ENCODE assay signal across 17 cellular contexts in the genomic region with DNA sequence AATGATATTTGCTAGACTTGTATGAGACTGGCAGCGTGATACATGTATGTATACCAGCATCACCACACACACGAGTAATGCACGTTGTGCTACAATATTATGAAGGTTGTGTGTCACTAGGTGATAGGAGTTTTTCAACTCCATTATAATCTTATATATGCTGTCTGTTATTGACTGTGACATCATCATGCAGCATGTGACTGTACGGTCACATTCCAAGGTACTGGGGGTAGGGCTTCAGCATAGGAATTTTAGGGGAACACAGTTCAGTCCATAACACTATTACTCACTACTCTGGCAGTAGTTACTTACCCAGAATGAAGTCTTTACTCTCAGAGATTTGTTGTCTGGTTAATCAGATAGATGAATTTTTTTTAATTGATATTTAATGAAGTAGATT.
DNase-seq lines count a peak whose midpoint lies in the region; ATAC-seq, FAIRE-seq and TF ChIP-seq lines count a peak whose summit lies in the region.
"Had no signal": no experiment of that assay in that cellular context is flagged by ENCODE, and none has a peak within 500 bp of the region (broad histone marks: within the 10 kb centered on the region; RNA-seq: fewer than 3 reads in every experiment).

No MANE protein-coding gene starts in this region.

- no TSS peak for BruUV-seq in HepG2 (replicated peaks; lab: Mats Ljungman, UMichigan)

- H2AFZ ChIP-seq in HepG2 (ENCODE audit: low read length): no peak overlapping the region
- H2AFZ ChIP-seq: GM23338 had no signal

- TF ChIP-seq POLR2A in HepG2 (IDR thresholded peaks at IDR 0.05; ENCODE audit: insufficient read depth in 1 of 2, low read depth in 2 of 2, low read length in 2 of 2): no peak
- no peak for TF ChIP-seq POLR2A in right lobe of liver (IDR thresholded peaks at IDR 0.05)

- H3K79me2 ChIP-seq in HepG2 (ENCODE audit: insufficient read depth, low read length): no peaks in the 10 kb centered on the region

- no peak for DNase-seq in HepG2 (ENCODE audit: low spot score)
- no peak for DNase-seq in right lobe of liver
- peak; percentile 7 for DNase-seq in amniotic epithelial cell (ENCODE audit: low read depth)
- DNase-seq in iris pigment epithelial cell (ENCODE audit: low read depth): peak; percentile 34
- DNase-seq in retina: no peak
- DNase-seq: Caco-2; CD8-positive, alpha-beta T cell; DND-41; H9; KBM-7 had no signal

- ATAC-seq in HepG2 (no peak), right lobe of liver (no peak), GM19395 (IDR thresholded peaks at IDR 0.05; ENCODE audit: unreplicated experiment) (no peak), GM21576 (IDR thresholded peaks at IDR 0.05; ENCODE audit: unreplicated experiment) (no peak)
- ATAC-seq: CD8-positive, alpha-beta T cell; GM12878; GM23338 had no signal

- POLR2A ChIA-PET in HepG2 (lab: Yijun Ruan, JAX): no interaction called here

- WGBS in HepG2 (ENCODE audit: low lambda C conversion rate): 92% methylated on average over 4 of the region's 4 CpGs
- 96% methylated on average over 4 of the region's 4 CpGs for WGBS in right lobe of liver (ENCODE audit: insufficient coverage, low coverage, low lambda C conversion rate, missing lambda C conversion rate)

- CTCF ChIA-PET in HepG2 (lab: Yijun Ruan, JAX; ENCODE audit: low intra/inter-chr PET ratio, low total read pairs): no interaction called here

- no peak overlapping the region for H3K9ac ChIP-seq in HepG2 (ENCODE audit: insufficient read depth, low read depth, low read length)

- peaks cover 0 to 2% of the 10 kb centered on the region in 2 experiments; a peak in 2 of 5 replicates for H3K36me3 ChIP-seq in HepG2 (replicated peaks in 1 of 2; ENCODE audit: control insufficient read depth in 1 of 2, insufficient read depth in 2 of 2, low read length in 2 of 2)
- H3K36me3 ChIP-seq in right lobe of liver: peaks cover 0 to 4% (median 1%) of the 10 kb centered on the region in 4 donors

- TF ChIP-seq RAD21 in HepG2 (CRISPR knock-in tag; IDR thresholded peaks at IDR 0.05): no peak

- FAIRE-seq in HepG2 (lab: Jason Lieb, UNC): no peak
- FAIRE-seq: GM12878, GM18507 had no signal

- H3K4me3 ChIP-seq in HepG2 (replicated peaks in 1 of 3; ENCODE audit: insufficient read depth in 1 of 3, low read depth in 2 of 3, low read length in 3 of 3) (no peak overlapping the region), right lobe of liver (no peak overlapping the region)
- H3K4me3 ChIP-seq: GM12878, GM23338 had no signal

- TF ChIP-seq CTCF in HepG2 (CRISPR knock-in tag; IDR thresholded peaks at IDR 0.05) (no peak), right lobe of liver (IDR thresholded peaks at IDR 0.05) (no peak)

- H3K4me2 ChIP-seq in HepG2 (ENCODE audit: low read depth, low read length): no peak overlapping the region
- H3K4me2 ChIP-seq: GM23338 had no signal

- H4K20me1 ChIP-seq in HepG2 (ENCODE audit: insufficient read depth, low read length): no peaks in the 10 kb centered on the region

- H3K9me3 ChIP-seq in HepG2 (ENCODE audit: low read length) (no peaks in the 10 kb centered on the region), right lobe of liver (no peaks in the 10 kb centered on the region)
- H3K9me3 ChIP-seq: Caco-2 had no signal

- in situ Hi-C loops in HepG2 (cut with HindIII; ENCODE audit: extremely low pct_ligation_motif_present, low pct_unique_long_range_greater_than_20kb): no loop called here

- H3K4me1 ChIP-seq in HepG2 (ENCODE audit: insufficient read depth, low read length) (peaks cover 7% of the 10 kb centered on the region), right lobe of liver (no peaks in the 10 kb centered on the region)
- H3K4me1 ChIP-seq: Caco-2 had no signal

- H3K27me3 ChIP-seq in HepG2 (ENCODE audit: control insufficient read depth in 1 of 2, insufficient read depth in 2 of 2, low read length in 2 of 2): no peaks in the 10 kb centered on the region
- H3K27me3 ChIP-seq in right lobe of liver: no peaks in the 10 kb centered on the region

- H3K27ac ChIP-seq in HepG2 (ENCODE audit: extremely low read length, insufficient read depth, low read length) (no peak overlapping the region), right lobe of liver (no peak overlapping the region)
- H3K27ac ChIP-seq: 22Rv1, HL-60 had no signal

- no peak for TF ChIP-seq EP300 in HepG2 (IDR thresholded peaks at IDR 0.05; ENCODE audit: low read depth in 2 of 2, low read length in 2 of 2)
- no peak for TF ChIP-seq EP300 in HepG2 (CRISPR knock-in tag; IDR thresholded peaks at IDR 0.05; ENCODE audit: borderline replicate concordance)

- intact Hi-C loops in HepG2 (cut with micrococcal nuclease; ENCODE audit: unreplicated experiment) (no loop called here), right lobe of liver (cut with DNase I) (no loop called here)

TF ChIP-seq in HepG2, 621 proteins besides CTCF, POLR2A, EP300 and RAD21:
- no peak for TF ChIP-seq AKAP8 (CRISPR knock-in tag; IDR thresholded peaks at IDR 0.05)
- TF ChIP-seq, protein P1, sequence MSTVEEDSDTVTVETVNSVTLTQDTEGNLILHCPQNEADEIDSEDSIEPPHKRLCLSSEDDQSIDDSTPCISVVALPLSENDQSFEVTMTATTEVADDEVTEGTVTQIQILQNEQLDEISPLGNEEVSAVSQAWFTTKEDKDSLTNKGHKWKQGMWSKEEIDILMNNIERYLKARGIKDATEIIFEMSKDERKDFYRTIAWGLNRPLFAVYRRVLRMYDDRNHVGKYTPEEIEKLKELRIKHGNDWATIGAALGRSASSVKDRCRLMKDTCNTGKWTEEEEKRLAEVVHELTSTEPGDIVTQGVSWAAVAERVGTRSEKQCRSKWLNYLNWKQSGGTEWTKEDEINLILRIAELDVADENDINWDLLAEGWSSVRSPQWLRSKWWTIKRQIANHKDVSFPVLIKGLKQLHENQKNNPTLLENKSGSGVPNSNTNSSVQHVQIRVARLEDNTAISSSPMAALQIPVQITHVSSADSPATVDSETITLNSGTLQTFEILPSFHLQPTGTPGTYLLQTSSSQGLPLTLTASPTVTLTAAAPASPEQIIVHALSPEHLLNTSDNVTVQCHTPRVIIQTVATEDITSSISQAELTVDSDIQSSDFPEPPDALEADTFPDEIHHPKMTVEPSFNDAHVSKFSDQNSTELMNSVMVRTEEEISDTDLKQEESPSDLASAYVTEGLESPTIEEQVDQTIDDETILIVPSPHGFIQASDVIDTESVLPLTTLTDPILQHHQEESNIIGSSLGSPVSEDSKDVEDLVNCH (CRISPR knock-in tag; IDR thresholded peaks at IDR 0.05): no peak
- TF ChIP-seq GZF1 (CRISPR knock-in tag; IDR thresholded peaks at IDR 0.05): no peak
- TF ChIP-seq CREB1 (IDR thresholded peaks at IDR 0.05): peak; percentile 72
- no peak for TF ChIP-seq CREB1 (CRISPR knock-in tag; IDR thresholded peaks at IDR 0.05)

Comparison
In these comparisons a context has a peak if more than half of its experiments do, and no peak if none do; other contexts are left out.
1. DNase-seq: peak in amniotic epithelial cell (single experiment) and iris pigment epithelial cell (single experiment); none in HepG2 (single experiment), right lobe of liver (0 of 3) and retina (single experiment).